ENCODE assay signal across 8 cellular contexts in the genomic region with DNA sequence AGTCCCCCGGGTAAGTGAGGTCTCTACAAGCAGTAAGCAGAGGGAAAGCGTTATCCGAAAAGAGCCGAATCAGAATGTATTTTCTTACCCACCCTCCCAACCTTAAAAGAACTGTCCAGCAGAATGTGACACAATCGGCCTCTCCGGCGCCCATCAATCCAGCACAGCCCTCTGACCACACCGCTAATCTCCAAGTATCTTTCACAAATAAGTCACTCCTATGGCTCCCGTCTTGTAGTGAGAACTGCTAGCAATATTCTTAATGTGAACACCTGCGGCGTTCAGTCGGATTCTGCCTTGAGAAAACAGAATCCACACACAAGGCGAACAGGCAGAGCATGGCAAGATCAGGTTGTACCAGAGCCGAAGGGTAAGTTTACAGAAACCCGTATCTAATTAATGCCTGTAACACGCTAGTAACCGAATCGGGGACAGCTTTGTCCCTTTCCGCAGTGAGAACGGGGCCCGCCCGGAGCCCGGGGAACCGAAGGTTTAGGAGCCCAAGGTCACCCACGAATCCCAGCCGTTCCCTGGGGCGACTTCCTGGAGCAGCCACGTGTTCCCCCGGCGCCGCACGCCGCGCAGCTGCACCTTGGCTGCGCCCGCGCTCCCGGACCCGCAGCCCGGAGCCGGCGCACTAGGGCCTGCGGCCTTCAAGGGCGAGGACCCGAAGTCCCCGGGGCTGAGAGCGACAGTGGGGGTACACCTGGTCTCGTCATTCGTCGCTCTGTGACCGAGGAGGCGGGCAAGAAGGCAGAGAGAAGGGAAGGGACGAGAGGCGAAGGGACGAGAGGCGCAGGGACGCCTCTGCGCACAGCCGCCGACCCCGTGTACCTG. TPM values are rescaled to one million over a fixed set of nuclear protein-coding genes. Genes with fewer than 3 reads are reported as not detected.
DNase-seq lines count a peak whose midpoint lies in the region; ATAC-seq and TF ChIP-seq lines count a peak whose summit lies in the region.

No MANE protein-coding gene starts in this region.

- no peak for TF ChIP-seq CTCF in right lobe of liver (IDR thresholded peaks at IDR 0.05)

- H3K4me3 ChIP-seq in right lobe of liver: peak overlapping the region; percentile 87 to 99 (median 97)

- no peak for TF ChIP-seq POLR2A in right lobe of liver (IDR thresholded peaks at IDR 0.05)

- no peaks in the 10 kb centered on the region for H3K9me3 ChIP-seq in right lobe of liver

- H3K27ac Mint-ChIP-seq in dendritic cell treated with granulocyte-macrophage colony-stimulating factor and Interleukin-4, amounts not matched to agents 40 ng/mL and 50 ng/mL, for 4 days: peak overlapping the region; percentile 93

- intact Hi-C loops in dendritic cell treated with granulocyte-macrophage colony-stimulating factor and Interleukin-4, amounts not matched to agents 40 ng/mL and 50 ng/mL, for 4 days (cut with micrococcal nuclease): no loop called here
- intact Hi-C loops in right lobe of liver (cut with DNase I): loop anchor here in 1 of 2 donors (10.0 kb wide), 1 partner anchor 64 kb away; no protein-coding TSS in a partner anchor

- peak; percentile 37 for ATAC-seq in HG03025 (IDR thresholded peaks at IDR 0.05; ENCODE audit: low FRiP score, unreplicated experiment)
- peak; percentile 52 to 72 (median 69) for ATAC-seq in right lobe of liver

- H3K4me3 Mint-ChIP-seq in dendritic cell treated with granulocyte-macrophage colony-stimulating factor and Interleukin-4, amounts not matched to agents 40 ng/mL and 50 ng/mL, for 4 days: peak overlapping the region; percentile 91

- peaks cover 2% of the 10 kb centered on the region for H3K27me3 Mint-ChIP-seq in dendritic cell treated with granulocyte-macrophage colony-stimulating factor and Interleukin-4, amounts not matched to agents 40 ng/mL and 50 ng/mL, for 4 days

- H3K4me1 Mint-ChIP-seq in dendritic cell treated with granulocyte-macrophage colony-stimulating factor and Interleukin-4, amounts not matched to agents 40 ng/mL and 50 ng/mL, for 4 days (ENCODE audit: low read depth): peaks cover 41% of the 10 kb centered on the region

- H3K9me3 Mint-ChIP-seq in dendritic cell treated with granulocyte-macrophage colony-stimulating factor and Interleukin-4, amounts not matched to agents 40 ng/mL and 50 ng/mL, for 4 days: no peaks in the 10 kb centered on the region

- H3K27me3 ChIP-seq in right lobe of liver: no peaks in the 10 kb centered on the region

- peaks cover 0 to 20% (median 4%) of the 10 kb centered on the region in 4 donors for H3K4me1 ChIP-seq in right lobe of liver

- H3K36me3 Mint-ChIP-seq in dendritic cell treated with granulocyte-macrophage colony-stimulating factor and Interleukin-4, amounts not matched to agents 40 ng/mL and 50 ng/mL, for 4 days (ENCODE audit: low read depth): peaks cover 33% of the 10 kb centered on the region

- 1% methylated on average over 21 of the region's 61 CpGs for WGBS in right lobe of liver (ENCODE audit: insufficient coverage, low coverage, low lambda C conversion rate, missing lambda C conversion rate)

- peak; percentile 79 to 84 for DNase-seq in NCI-H2081 (lab: John Stamatoyannopoulos, UW)
- no peak for DNase-seq in NCI-H2081 treated with DMSO at 0.1 percent for 48 hours (lab: John Stamatoyannopoulos, UW)
- DNase-seq in NCI-H2196 (lab: John Stamatoyannopoulos, UW; ENCODE audit: unreplicated experiment): peak; percentile 76
- DNase-seq in activated CD4-positive, alpha-beta T cell treated with anti-CD3 and anti-CD28 coated beads, Interleukin-2, amount 50 U/mL, for 1 hour: peak; percentile 46
- peak; percentile 75 to 84 (median 79) for DNase-seq in right lobe of liver
- peak; percentile 59 for DNase-seq in stimulated activated CD4-positive, alpha-beta T cell treated with anti-CD3 and anti-CD28 coated beads, Interleukin-4, amount 100 ng/mL, for 24 hours

- H3K27ac ChIP-seq in right lobe of liver: peak overlapping the region; percentile 96 to 98 (median 97)

- peaks cover 0 to 5% (median 2%) of the 10 kb centered on the region in 4 donors for H3K36me3 ChIP-seq in right lobe of liver

RNA-seq across cellular contexts. Expression of gene TFRC, which starts 0.7 kb away (rescaled TPM):
- total RNA-seq in right lobe of liver: 100 to 1,000 TPM in 1 of 6 experiments, 10 to 100 TPM in 5; 20.5 to 132 (median 70.7) TPM
